1 cellular context compared by ENCODE assay signal in the genomic region with DNA sequence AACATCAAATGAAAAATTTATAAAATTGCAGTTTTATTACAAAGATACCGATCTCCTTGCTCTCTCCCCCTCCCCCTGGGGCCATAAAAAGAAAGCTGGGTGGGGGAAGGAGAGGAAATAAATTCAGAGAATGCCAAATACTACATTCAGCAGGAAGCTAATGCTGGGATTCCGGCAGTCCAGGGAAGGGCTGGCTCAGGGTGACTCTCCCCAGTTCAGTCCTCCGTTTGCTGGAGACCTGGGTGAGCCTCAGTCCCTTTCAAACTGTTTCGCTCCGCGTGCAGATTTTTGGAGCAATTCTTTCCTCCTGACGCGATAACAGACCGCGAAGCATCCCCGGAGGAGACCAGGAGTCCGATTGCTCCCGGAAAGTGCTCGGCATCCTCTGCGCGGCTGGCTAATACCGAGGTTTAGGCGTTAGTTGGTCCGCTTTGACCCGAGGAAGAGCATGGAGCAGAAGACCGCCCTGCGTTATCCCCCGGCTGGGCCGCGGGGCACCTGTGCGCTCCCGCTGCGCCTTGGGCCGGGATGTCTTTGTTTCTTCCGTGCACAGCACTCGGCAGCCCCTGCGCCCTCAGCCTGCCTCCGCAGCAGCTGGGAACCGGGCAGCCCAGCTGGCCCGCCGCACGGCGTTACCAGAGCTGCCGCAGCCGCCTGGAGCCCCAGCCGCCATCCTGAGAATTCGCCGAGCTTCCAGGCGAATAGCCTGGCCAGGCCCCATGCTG.
TF ChIP-seq lines count a peak whose summit lies in the region.

No MANE protein-coding gene starts in this region.

TF ChIP-seq in GM23338, 12 proteins besides CTCF, POLR2A, EP300 and RAD21 (continued from another document):
- TF ChIP-seq, protein P1, sequence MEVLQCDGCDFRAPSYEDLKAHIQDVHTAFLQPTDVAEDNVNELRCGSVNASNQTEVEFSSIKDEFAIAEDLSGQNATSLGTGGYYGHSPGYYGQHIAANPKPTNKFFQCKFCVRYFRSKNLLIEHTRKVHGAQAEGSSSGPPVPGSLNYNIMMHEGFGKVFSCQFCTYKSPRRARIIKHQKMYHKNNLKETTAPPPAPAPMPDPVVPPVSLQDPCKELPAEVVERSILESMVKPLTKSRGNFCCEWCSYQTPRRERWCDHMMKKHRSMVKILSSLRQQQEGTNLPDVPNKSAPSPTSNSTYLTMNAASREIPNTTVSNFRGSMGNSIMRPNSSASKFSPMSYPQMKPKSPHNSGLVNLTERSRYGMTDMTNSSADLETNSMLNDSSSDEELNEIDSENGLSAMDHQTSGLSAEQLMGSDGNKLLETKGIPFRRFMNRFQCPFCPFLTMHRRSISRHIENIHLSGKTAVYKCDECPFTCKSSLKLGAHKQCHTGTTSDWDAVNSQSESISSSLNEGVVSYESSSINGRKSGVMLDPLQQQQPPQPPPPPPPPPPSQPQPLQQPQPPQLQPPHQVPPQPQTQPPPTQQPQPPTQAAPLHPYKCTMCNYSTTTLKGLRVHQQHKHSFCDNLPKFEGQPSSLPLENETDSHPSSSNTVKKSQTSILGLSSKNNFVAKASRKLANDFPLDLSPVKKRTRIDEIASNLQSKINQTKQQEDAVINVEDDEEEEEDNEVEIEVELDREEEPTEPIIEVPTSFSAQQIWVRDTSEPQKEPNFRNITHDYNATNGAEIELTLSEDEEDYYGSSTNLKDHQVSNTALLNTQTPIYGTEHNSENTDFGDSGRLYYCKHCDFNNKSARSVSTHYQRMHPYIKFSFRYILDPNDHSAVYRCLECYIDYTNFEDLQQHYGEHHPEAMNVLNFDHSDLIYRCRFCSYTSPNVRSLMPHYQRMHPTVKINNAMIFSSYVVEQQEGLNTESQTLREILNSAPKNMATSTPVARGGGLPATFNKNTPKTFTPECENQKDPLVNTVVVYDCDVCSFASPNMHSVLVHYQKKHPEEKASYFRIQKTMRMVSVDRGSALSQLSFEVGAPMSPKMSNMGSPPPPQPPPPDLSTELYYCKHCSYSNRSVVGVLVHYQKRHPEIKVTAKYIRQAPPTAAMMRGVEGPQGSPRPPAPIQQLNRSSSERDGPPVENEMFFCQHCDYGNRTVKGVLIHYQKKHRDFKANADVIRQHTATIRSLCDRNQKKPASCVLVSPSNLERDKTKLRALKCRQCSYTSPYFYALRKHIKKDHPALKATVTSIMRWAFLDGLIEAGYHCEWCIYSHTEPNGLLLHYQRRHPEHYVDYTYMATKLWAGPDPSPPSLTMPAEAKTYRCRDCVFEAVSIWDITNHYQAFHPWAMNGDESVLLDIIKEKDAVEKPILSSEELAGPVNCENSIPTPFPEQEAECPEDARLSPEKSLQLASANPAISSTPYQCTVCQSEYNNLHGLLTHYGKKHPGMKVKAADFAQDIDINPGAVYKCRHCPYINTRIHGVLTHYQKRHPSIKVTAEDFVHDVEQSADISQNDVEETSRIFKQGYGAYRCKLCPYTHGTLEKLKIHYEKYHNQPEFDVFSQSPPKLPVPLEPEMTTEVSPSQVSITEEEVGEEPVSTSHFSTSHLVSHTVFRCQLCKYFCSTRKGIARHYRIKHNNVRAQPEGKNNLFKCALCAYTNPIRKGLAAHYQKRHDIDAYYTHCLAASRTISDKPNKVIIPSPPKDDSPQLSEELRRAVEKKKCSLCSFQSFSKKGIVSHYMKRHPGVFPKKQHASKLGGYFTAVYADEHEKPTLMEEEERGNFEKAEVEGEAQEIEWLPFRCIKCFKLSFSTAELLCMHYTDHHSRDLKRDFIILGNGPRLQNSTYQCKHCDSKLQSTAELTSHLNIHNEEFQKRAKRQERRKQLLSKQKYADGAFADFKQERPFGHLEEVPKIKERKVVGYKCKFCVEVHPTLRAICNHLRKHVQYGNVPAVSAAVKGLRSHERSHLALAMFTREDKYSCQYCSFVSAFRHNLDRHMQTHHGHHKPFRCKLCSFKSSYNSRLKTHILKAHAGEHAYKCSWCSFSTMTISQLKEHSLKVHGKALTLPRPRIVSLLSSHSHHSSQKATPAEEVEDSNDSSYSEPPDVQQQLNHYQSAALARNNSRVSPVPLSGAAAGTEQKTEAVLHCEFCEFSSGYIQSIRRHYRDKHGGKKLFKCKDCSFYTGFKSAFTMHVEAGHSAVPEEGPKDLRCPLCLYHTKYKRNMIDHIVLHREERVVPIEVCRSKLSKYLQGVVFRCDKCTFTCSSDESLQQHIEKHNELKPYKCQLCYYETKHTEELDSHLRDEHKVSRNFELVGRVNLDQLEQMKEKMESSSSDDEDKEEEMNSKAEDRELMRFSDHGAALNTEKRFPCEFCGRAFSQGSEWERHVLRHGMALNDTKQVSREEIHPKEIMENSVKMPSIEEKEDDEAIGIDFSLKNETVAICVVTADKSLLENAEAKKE (CRISPR knock-in tag; IDR thresholded peaks at IDR 0.05) = no peak
- TF ChIP-seq, protein P2, sequence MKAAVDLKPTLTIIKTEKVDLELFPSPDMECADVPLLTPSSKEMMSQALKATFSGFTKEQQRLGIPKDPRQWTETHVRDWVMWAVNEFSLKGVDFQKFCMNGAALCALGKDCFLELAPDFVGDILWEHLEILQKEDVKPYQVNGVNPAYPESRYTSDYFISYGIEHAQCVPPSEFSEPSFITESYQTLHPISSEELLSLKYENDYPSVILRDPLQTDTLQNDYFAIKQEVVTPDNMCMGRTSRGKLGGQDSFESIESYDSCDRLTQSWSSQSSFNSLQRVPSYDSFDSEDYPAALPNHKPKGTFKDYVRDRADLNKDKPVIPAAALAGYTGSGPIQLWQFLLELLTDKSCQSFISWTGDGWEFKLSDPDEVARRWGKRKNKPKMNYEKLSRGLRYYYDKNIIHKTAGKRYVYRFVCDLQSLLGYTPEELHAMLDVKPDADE (IDR thresholded peaks at IDR 0.05) = no peak
- no peak for TF ChIP-seq NANOG (IDR thresholded peaks at IDR 0.05; ENCODE audit: borderline replicate concordance)
